ENCODE assay signal across 1 cellular context in genomic region chr6:31158140-31158862, GRCh38.
TF ChIP-seq lines count a peak whose summit lies in the region.

Gene TCF19, plus strand, starts transcription at chr6:31158589. Its CDS starts 881 bp downstream, at chr6:31159470.

TF ChIP-seq in GM12878, 131 proteins besides CTCF, POLR2A, EP300 and RAD21 (continued from another document and continues in another):
- TF ChIP-seq, protein P1, sequence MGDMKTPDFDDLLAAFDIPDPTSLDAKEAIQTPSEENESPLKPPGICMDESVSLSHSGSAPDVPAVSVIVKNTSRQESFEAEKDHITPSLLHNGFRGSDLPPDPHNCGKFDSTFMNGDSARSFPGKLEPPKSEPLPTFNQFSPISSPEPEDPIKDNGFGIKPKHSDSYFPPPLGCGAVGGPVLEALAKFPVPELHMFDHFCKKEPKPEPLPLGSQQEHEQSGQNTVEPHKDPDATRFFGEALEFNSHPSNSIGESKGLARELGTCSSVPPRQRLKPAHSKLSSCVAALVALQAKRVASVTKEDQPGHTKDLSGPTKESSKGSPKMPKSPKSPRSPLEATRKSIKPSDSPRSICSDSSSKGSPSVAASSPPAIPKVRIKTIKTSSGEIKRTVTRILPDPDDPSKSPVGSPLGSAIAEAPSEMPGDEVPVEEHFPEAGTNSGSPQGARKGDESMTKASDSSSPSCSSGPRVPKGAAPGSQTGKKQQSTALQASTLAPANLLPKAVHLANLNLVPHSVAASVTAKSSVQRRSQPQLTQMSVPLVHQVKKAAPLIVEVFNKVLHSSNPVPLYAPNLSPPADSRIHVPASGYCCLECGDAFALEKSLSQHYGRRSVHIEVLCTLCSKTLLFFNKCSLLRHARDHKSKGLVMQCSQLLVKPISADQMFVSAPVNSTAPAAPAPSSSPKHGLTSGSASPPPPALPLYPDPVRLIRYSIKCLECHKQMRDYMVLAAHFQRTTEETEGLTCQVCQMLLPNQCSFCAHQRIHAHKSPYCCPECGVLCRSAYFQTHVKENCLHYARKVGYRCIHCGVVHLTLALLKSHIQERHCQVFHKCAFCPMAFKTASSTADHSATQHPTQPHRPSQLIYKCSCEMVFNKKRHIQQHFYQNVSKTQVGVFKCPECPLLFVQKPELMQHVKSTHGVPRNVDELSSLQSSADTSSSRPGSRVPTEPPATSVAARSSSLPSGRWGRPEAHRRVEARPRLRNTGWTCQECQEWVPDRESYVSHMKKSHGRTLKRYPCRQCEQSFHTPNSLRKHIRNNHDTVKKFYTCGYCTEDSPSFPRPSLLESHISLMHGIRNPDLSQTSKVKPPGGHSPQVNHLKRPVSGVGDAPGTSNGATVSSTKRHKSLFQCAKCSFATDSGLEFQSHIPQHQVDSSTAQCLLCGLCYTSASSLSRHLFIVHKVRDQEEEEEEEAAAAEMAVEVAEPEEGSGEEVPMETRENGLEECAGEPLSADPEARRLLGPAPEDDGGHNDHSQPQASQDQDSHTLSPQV (IDR thresholded peaks at IDR 0.05) = no peak
- TF ChIP-seq, protein P2, sequence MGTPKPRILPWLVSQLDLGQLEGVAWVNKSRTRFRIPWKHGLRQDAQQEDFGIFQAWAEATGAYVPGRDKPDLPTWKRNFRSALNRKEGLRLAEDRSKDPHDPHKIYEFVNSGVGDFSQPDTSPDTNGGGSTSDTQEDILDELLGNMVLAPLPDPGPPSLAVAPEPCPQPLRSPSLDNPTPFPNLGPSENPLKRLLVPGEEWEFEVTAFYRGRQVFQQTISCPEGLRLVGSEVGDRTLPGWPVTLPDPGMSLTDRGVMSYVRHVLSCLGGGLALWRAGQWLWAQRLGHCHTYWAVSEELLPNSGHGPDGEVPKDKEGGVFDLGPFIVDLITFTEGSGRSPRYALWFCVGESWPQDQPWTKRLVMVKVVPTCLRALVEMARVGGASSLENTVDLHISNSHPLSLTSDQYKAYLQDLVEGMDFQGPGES (IDR thresholded peaks at IDR 0.05) = peak; percentile 96
- TF ChIP-seq BCL11A (IDR thresholded peaks at IDR 0.05; ENCODE audit: low read depth, low read length) (no peak), CHD2 (IDR thresholded peaks at IDR 0.05; ENCODE audit: borderline replicate concordance, low read depth, low read length) (peak; percentile 94), STAT1 (conservative IDR thresholded peaks at IDR 0.05) (0 out of 2 replicates have a peak, but pooled peaks have one; percentile 25), BMI1 (IDR thresholded peaks at IDR 0.05; ENCODE audit: borderline replicate concordance) (no peak), NFYA (IDR thresholded peaks at IDR 0.05; ENCODE audit: borderline replicate concordance, low read depth, low read length) (peak; percentile 85), EED (IDR thresholded peaks at IDR 0.05; ENCODE audit: low read depth) (peak; percentile 57), MLLT1 (IDR thresholded peaks at IDR 0.05) (no peak), LARP7 (IDR thresholded peaks at IDR 0.05) (0 out of 2 replicates have a peak, but pooled peaks have one; percentile 29), SRF (IDR thresholded peaks at IDR 0.05; ENCODE audit: low read depth in 2 of 2, low read length in 2 of 2) (0 out of 4 replicates have a peak, but pooled peaks have one; percentile 3 to 46), FOXM1 (IDR thresholded peaks at IDR 0.05; ENCODE audit: low read depth, low read length) (peak; percentile 74; the same call in 1 of the 2 replicates), IKZF2 (IDR thresholded peaks at IDR 0.05) (peak; percentile 83 to 86), HCFC1 (IDR thresholded peaks at IDR 0.05; ENCODE audit: low read length) (no peak; the same call in 1 of the 2 replicates), TBL1XR1 (IDR thresholded peaks at IDR 0.05; ENCODE audit: low read depth, low read length) (no peak), GATAD2B (conservative IDR thresholded peaks at IDR 0.05; ENCODE audit: low read depth) (peak; percentile 76), KLF5 (IDR thresholded peaks at IDR 0.05; ENCODE audit: partially characterized antibody) (peak; percentile 80), RELA (IDR thresholded peaks at IDR 0.05; ENCODE audit: borderline replicate concordance, partially characterized antibody) (peak; percentile 67), RFX5 (IDR thresholded peaks at IDR 0.05; ENCODE audit: low read depth, low read length) (peak; percentile 34; the same call in 1 of the 2 replicates), MYC (IDR thresholded peaks at IDR 0.05; ENCODE audit: insufficient read depth, insufficient read length, insufficient replicate concordance, low read length, severe bottlenecking) (no peak), SREBF1 (IDR thresholded peaks at IDR 0.05; ENCODE audit: low read length) (0 out of 2 replicates have a peak, but pooled peaks have one; percentile 21), MXI1 (IDR thresholded peaks at IDR 0.05; ENCODE audit: low read depth, low read length) (peak; percentile 84), PML (IDR thresholded peaks at IDR 0.05; ENCODE audit: low read length) (peak; percentile 59; the same call in 1 of the 2 replicates), NFIC (IDR thresholded peaks at IDR 0.05; ENCODE audit: low read depth, low read length) (no peak), ATF7 (IDR thresholded peaks at IDR 0.05; ENCODE audit: low read depth) (0 out of 2 replicates have a peak, but pooled peaks have one; percentile 17), HDGF (IDR thresholded peaks at IDR 0.05) (0 out of 2 replicates have a peak, but pooled peaks have one; percentile 78), FOS (IDR thresholded peaks at IDR 0.05; ENCODE audit: borderline replicate concordance, extremely low read depth, insufficient read length) (peak; percentile 94), PBX3 (IDR thresholded peaks at IDR 0.05; ENCODE audit: insufficient replicate concordance, low read depth, low read length) (no peak), IKZF1 (conservative IDR thresholded peaks at IDR 0.05) (peak; percentile 97)
- TF ChIP-seq, protein P3, sequence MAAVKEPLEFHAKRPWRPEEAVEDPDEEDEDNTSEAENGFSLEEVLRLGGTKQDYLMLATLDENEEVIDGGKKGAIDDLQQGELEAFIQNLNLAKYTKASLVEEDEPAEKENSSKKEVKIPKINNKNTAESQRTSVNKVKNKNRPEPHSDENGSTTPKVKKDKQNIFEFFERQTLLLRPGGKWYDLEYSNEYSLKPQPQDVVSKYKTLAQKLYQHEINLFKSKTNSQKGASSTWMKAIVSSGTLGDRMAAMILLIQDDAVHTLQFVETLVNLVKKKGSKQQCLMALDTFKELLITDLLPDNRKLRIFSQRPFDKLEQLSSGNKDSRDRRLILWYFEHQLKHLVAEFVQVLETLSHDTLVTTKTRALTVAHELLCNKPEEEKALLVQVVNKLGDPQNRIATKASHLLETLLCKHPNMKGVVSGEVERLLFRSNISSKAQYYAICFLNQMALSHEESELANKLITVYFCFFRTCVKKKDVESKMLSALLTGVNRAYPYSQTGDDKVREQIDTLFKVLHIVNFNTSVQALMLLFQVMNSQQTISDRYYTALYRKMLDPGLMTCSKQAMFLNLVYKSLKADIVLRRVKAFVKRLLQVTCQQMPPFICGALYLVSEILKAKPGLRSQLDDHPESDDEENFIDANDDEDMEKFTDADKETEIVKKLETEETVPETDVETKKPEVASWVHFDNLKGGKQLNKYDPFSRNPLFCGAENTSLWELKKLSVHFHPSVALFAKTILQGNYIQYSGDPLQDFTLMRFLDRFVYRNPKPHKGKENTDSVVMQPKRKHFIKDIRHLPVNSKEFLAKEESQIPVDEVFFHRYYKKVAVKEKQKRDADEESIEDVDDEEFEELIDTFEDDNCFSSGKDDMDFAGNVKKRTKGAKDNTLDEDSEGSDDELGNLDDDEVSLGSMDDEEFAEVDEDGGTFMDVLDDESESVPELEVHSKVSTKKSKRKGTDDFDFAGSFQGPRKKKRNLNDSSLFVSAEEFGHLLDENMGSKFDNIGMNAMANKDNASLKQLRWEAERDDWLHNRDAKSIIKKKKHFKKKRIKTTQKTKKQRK (IDR thresholded peaks at IDR 0.05; ENCODE audit: low read depth, low read length) = peak; percentile 84
- TF ChIP-seq, protein P4, sequence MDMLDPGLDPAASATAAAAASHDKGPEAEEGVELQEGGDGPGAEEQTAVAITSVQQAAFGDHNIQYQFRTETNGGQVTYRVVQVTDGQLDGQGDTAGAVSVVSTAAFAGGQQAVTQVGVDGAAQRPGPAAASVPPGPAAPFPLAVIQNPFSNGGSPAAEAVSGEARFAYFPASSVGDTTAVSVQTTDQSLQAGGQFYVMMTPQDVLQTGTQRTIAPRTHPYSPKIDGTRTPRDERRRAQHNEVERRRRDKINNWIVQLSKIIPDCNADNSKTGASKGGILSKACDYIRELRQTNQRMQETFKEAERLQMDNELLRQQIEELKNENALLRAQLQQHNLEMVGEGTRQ (IDR thresholded peaks at IDR 0.05; ENCODE audit: borderline replicate concordance, low read depth, low read length) = no peak
- TF ChIP-seq, protein P5, sequence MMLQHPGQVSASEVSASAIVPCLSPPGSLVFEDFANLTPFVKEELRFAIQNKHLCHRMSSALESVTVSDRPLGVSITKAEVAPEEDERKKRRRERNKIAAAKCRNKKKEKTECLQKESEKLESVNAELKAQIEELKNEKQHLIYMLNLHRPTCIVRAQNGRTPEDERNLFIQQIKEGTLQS (IDR thresholded peaks at IDR 0.05; ENCODE audit: borderline replicate concordance, extremely low read depth, low read depth, low read length) = no peak
- TF ChIP-seq, protein P6, sequence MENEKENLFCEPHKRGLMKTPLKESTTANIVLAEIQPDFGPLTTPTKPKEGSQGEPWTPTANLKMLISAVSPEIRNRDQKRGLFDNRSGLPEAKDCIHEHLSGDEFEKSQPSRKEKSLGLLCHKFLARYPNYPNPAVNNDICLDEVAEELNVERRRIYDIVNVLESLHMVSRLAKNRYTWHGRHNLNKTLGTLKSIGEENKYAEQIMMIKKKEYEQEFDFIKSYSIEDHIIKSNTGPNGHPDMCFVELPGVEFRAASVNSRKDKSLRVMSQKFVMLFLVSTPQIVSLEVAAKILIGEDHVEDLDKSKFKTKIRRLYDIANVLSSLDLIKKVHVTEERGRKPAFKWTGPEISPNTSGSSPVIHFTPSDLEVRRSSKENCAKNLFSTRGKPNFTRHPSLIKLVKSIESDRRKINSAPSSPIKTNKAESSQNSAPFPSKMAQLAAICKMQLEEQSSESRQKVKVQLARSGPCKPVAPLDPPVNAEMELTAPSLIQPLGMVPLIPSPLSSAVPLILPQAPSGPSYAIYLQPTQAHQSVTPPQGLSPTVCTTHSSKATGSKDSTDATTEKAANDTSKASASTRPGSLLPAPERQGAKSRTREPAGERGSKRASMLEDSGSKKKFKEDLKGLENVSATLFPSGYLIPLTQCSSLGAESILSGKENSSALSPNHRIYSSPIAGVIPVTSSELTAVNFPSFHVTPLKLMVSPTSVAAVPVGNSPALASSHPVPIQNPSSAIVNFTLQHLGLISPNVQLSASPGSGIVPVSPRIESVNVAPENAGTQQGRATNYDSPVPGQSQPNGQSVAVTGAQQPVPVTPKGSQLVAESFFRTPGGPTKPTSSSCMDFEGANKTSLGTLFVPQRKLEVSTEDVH (IDR thresholded peaks at IDR 0.05; ENCODE audit: low read depth, partially characterized antibody) = peak; percentile 94
- TF ChIP-seq, protein P7, sequence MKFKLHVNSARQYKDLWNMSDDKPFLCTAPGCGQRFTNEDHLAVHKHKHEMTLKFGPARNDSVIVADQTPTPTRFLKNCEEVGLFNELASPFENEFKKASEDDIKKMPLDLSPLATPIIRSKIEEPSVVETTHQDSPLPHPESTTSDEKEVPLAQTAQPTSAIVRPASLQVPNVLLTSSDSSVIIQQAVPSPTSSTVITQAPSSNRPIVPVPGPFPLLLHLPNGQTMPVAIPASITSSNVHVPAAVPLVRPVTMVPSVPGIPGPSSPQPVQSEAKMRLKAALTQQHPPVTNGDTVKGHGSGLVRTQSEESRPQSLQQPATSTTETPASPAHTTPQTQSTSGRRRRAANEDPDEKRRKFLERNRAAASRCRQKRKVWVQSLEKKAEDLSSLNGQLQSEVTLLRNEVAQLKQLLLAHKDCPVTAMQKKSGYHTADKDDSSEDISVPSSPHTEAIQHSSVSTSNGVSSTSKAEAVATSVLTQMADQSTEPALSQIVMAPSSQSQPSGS (IDR thresholded peaks at IDR 0.05; ENCODE audit: low read length) = no peak
- TF ChIP-seq, protein P8, sequence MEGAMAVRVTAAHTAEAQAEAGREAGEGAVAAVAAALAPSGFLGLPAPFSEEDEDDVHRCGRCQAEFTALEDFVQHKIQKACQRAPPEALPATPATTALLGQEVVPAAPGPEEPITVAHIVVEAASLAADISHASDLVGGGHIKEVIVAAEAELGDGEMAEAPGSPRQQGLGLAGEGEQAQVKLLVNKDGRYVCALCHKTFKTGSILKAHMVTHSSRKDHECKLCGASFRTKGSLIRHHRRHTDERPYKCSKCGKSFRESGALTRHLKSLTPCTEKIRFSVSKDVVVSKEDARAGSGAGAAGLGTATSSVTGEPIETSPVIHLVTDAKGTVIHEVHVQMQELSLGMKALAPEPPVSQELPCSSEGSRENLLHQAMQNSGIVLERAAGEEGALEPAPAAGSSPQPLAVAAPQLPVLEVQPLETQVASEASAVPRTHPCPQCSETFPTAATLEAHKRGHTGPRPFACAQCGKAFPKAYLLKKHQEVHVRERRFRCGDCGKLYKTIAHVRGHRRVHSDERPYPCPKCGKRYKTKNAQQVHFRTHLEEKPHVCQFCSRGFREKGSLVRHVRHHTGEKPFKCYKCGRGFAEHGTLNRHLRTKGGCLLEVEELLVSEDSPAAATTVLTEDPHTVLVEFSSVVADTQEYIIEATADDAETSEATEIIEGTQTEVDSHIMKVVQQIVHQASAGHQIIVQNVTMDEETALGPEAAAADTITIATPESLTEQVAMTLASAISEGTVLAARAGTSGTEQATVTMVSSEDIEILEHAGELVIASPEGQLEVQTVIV (IDR thresholded peaks at IDR 0.05; ENCODE audit: borderline replicate concordance, partially characterized antibody) = peak; percentile 39
